ENCODE assay signal across 8 cellular contexts in genomic region chr19:40717880-40718773, GRCh38. TPM values are rescaled to one million over a fixed set of nuclear protein-coding genes. Genes with fewer than 3 reads are reported as not detected.
DNase-seq lines count a peak whose midpoint lies in the region; ATAC-seq, FAIRE-seq and TF ChIP-seq lines count a peak whose summit lies in the region.

No MANE protein-coding gene starts in this region.

- peak overlapping the region; percentile 72 for H3K27ac Mint-ChIP-seq in endothelial cell (ENCODE audit: unreplicated experiment)
- H3K27ac Mint-ChIP-seq in nephron: peak overlapping the region; percentile 96 to 99 (median 97)

- H3K9me3 ChIP-seq in ES-I3 (ENCODE audit: control insufficient read depth, insufficient read depth, low read length): no peaks in the 10 kb centered on the region

- H3K36me3 Mint-ChIP-seq in endothelial cell (ENCODE audit: low read depth, unreplicated experiment): peaks cover 16% of the 10 kb centered on the region
- H3K36me3 Mint-ChIP-seq in nephron (ENCODE audit: low read depth): peaks cover 20% of the 10 kb centered on the region

- H3K4me3 Mint-ChIP-seq in endothelial cell (ENCODE audit: unreplicated experiment): peak overlapping the region; percentile 87
- H3K4me3 Mint-ChIP-seq in nephron: peak overlapping the region; percentile 96 to 99 (median 96)

- FAIRE-seq in RCC 7860 (lab: Jason Lieb, UNC): no peak

- TF ChIP-seq CTCF in endothelial cell (IDR thresholded peaks at IDR 0.05; ENCODE audit: unreplicated experiment) (no peak), nephron (IDR thresholded peaks at IDR 0.05; ENCODE audit: unreplicated experiment in 3 of 3) (no peak)

- no peaks in the 10 kb centered on the region; the same call in 1 of the 2 replicates for H3K36me3 ChIP-seq in ES-I3 (ENCODE audit: insufficient read depth, low read length)

- H3K4me1 Mint-ChIP-seq in endothelial cell (ENCODE audit: unreplicated experiment): peaks cover 26% of the 10 kb centered on the region
- peaks cover 34% of the 10 kb centered on the region for H3K4me1 Mint-ChIP-seq in nephron

- H3K9me3 Mint-ChIP-seq in endothelial cell (ENCODE audit: unreplicated experiment) (no peaks in the 10 kb centered on the region), nephron (no peaks in the 10 kb centered on the region)

- H3K9ac ChIP-seq in ES-I3 (ENCODE audit: low read depth, low read length): peak overlapping the region; percentile 94; the same call in 1 of the 2 replicates

- DNase-seq in RCC 7860 (ENCODE audit: low spot score) (peak; percentile 5), endothelial cell (ENCODE audit: low spot score) (no peak), GOT3 (lab: John Stamatoyannopoulos, UW) (no peak), MV-4-11 (lab: John Stamatoyannopoulos, UW) (no peak), inferior parietal cortex (ENCODE audit: extremely low spot score) (no peak)

- H3K4me1 ChIP-seq in ES-I3 (ENCODE audit: insufficient read depth, low read length): no peaks in the 10 kb centered on the region; the same call in 1 of the 2 replicates

- no peak for ATAC-seq in HG03280 (IDR thresholded peaks at IDR 0.05; ENCODE audit: unreplicated experiment)

- H3K27me3 Mint-ChIP-seq in endothelial cell (ENCODE audit: unreplicated experiment) (peaks cover 13% of the 10 kb centered on the region), nephron (ENCODE audit: low read depth) (no peaks in the 10 kb centered on the region)

RNA-seq across cellular contexts. Expression of gene ITPKC, which starts 1.2 kb away (rescaled TPM):
- total RNA-seq in endothelial cell (ENCODE audit: unreplicated experiment): 12.1 TPM

RNA-seq across cellular contexts. Expression of gene COQ8B, which starts 1.4 kb away (rescaled TPM):
- total RNA-seq in endothelial cell (ENCODE audit: unreplicated experiment): 26.4 TPM

RNA-seq across cellular contexts. Expression of gene NUMBL, which starts 27.7 kb away (rescaled TPM):
- 10.0 TPM for total RNA-seq in endothelial cell (ENCODE audit: unreplicated experiment)

RNA-seq across cellular contexts. Expression of gene ACTMAP, which starts 32.1 kb away (rescaled TPM):
- total RNA-seq in endothelial cell (ENCODE audit: unreplicated experiment): 24.6 TPM

RNA-seq across cellular contexts. Expression of gene SNRPA, which starts 32.9 kb away (rescaled TPM):
- total RNA-seq in endothelial cell (ENCODE audit: unreplicated experiment): 101 TPM
